Comparison of ENCODE assay signal across 13 cellular contexts in genomic region chrX:72943819-72944169, GRCh38. TPM values are rescaled to one million over a fixed set of nuclear protein-coding genes. Genes with fewer than 3 reads are reported as not detected.
A peak's percentile ranks its signal among the peaks of the same experiment; 100 is the strongest.
DNase-seq lines count a peak whose midpoint lies in the region; ATAC-seq, FAIRE-seq and TF ChIP-seq lines count a peak whose summit lies in the region.
"Not testable (repeated sequence)": the region's sequence is repeated elsewhere in the genome, so short reads cannot be mapped to it uniquely, and the experiment has no call there.
"Had no signal": no experiment of that assay in that cellular context is flagged by ENCODE, and none has a peak within 500 bp of the region (broad histone marks: within the 10 kb centered on the region; RNA-seq: fewer than 3 reads in every experiment).

DMRTC1 (minus strand) TSS chrX:72943837; CDS start chrX:72875694, 68,143 bp downstream.

- not testable (repeated sequence) for H3K9me3 Mint-ChIP-seq in activated naive CD8-positive, alpha-beta T cell treated with anti-CD3 and anti-CD28 coated beads, Interleukin-2, amount 50 U/mL, for 24 hours

- H2AFZ ChIP-seq in HepG2 (ENCODE audit: low read length): not testable (repeated sequence)

- H3K4me1 ChIP-seq in HepG2 (ENCODE audit: insufficient read depth, low read length); upper lobe of right lung: not testable (repeated sequence)

- H4K20me1 ChIP-seq in HepG2 (ENCODE audit: insufficient read depth, low read length): not testable (repeated sequence)

- BruUV-seq in HepG2 (replicated peaks; lab: Mats Ljungman, UMichigan): not testable (repeated sequence)

- not testable (repeated sequence) for H3K36me3 ChIP-seq in HepG2 (replicated peaks in 1 of 2; ENCODE audit: control insufficient read depth in 1 of 2, insufficient read depth in 2 of 2, low read length in 2 of 2); upper lobe of right lung

- not testable (repeated sequence) for H3K4me3 Mint-ChIP-seq in activated naive CD8-positive, alpha-beta T cell treated with anti-CD3 and anti-CD28 coated beads, Interleukin-2, amount 50 U/mL, for 24 hours

- peak; percentile 88 for FAIRE-seq in HepG2 (lab: Jason Lieb, UNC)

- TF ChIP-seq EP300 in HepG2 (IDR thresholded peaks at IDR 0.05; ENCODE audit: low read depth in 2 of 2, low read length in 2 of 2); HepG2 (CRISPR knock-in tag; IDR thresholded peaks at IDR 0.05; ENCODE audit: borderline replicate concordance): not testable (repeated sequence)

- H3K79me2 ChIP-seq in HepG2 (ENCODE audit: insufficient read depth, low read length): not testable (repeated sequence)

- not testable (repeated sequence) for H3K9ac ChIP-seq in HepG2 (ENCODE audit: insufficient read depth, low read depth, low read length)

- ATAC-seq in GM18861 (IDR thresholded peaks at IDR 0.05; ENCODE audit: unreplicated experiment) (peak; percentile 81), GM19467 (IDR thresholded peaks at IDR 0.05; ENCODE audit: unreplicated experiment) (peak; percentile 78), HG02610 (IDR thresholded peaks at IDR 0.05; ENCODE audit: unreplicated experiment) (peak; percentile 62), HG03103 (IDR thresholded peaks at IDR 0.05; ENCODE audit: low read depth, unreplicated experiment) (peak; percentile 88), HG03571 (IDR thresholded peaks at IDR 0.05; ENCODE audit: unreplicated experiment) (peak; percentile 79), HepG2 (peak; percentile 97), upper lobe of right lung (peak; percentile 94)
- ATAC-seq in activated naive CD8-positive, alpha-beta T cell treated with anti-CD3 and anti-CD28 coated beads, Interleukin-2, amount 50 U/mL, for 24 hours: peak; percentile 85

- H3K27me3 ChIP-seq in HepG2 (ENCODE audit: control insufficient read depth in 1 of 2, insufficient read depth in 2 of 2, low read length in 2 of 2); upper lobe of right lung: not testable (repeated sequence)

- not testable (repeated sequence) for H3K27ac ChIP-seq in HepG2 (ENCODE audit: extremely low read length, insufficient read depth, low read length); upper lobe of right lung

- CTCF ChIA-PET in HepG2 (lab: Yijun Ruan, JAX; ENCODE audit: low intra/inter-chr PET ratio, low total read pairs): not testable (repeated sequence)

- not testable (repeated sequence) for TF ChIP-seq RAD21 in HepG2 (CRISPR knock-in tag; IDR thresholded peaks at IDR 0.05)

- H3K27ac Mint-ChIP-seq in activated naive CD8-positive, alpha-beta T cell treated with anti-CD3 and anti-CD28 coated beads, Interleukin-2, amount 50 U/mL, for 24 hours: not testable (repeated sequence)

- WGBS in HepG2 (ENCODE audit: low lambda C conversion rate): no CpG with 5 or more reads among the region's 15 CpGs

- H3K4me2 ChIP-seq in HepG2 (ENCODE audit: low read depth, low read length): not testable (repeated sequence)

- H3K27me3 Mint-ChIP-seq in activated naive CD8-positive, alpha-beta T cell treated with anti-CD3 and anti-CD28 coated beads, Interleukin-2, amount 50 U/mL, for 24 hours: not testable (repeated sequence)

- intact Hi-C loops in HepG2 (cut with micrococcal nuclease; ENCODE audit: unreplicated experiment); upper lobe of right lung (cut with DNase I): not testable (repeated sequence)

- not testable (repeated sequence) for H3K4me1 Mint-ChIP-seq in activated naive CD8-positive, alpha-beta T cell treated with anti-CD3 and anti-CD28 coated beads, Interleukin-2, amount 50 U/mL, for 24 hours

- POLR2A ChIA-PET in HepG2 (lab: Yijun Ruan, JAX): not testable (repeated sequence)

- TF ChIP-seq POLR2A in HepG2 (IDR thresholded peaks at IDR 0.05; ENCODE audit: insufficient read depth in 1 of 2, low read depth in 2 of 2, low read length in 2 of 2): not testable (repeated sequence)

- not testable (repeated sequence) for DNase-seq in activated naive CD8-positive, alpha-beta T cell treated with anti-CD3 and anti-CD28 coated beads, Interleukin-2, amount 50 U/mL, for 24 hours; HepG2 (ENCODE audit: low spot score); upper lobe of right lung

- not testable (repeated sequence) for TF ChIP-seq CTCF in HepG2 (CRISPR knock-in tag; IDR thresholded peaks at IDR 0.05); upper lobe of right lung (IDR thresholded peaks at IDR 0.05)

- H3K36me3 Mint-ChIP-seq in activated naive CD8-positive, alpha-beta T cell treated with anti-CD3 and anti-CD28 coated beads, Interleukin-2, amount 50 U/mL, for 24 hours (ENCODE audit: low read depth): not testable (repeated sequence)

- H3K9me3 ChIP-seq in HepG2 (ENCODE audit: low read length); upper lobe of right lung: not testable (repeated sequence)

- H3K4me3 ChIP-seq in HepG2 (replicated peaks in 1 of 3; ENCODE audit: insufficient read depth in 1 of 3, low read depth in 2 of 3, low read length in 3 of 3); upper lobe of right lung: not testable (repeated sequence)

- in situ Hi-C loops in HepG2 (cut with HindIII; ENCODE audit: extremely low pct_ligation_motif_present, low pct_unique_long_range_greater_than_20kb): not testable (repeated sequence)

RNA-seq across cellular contexts. Expression of gene DMRTC1, which starts in this region (rescaled TPM):
- not detected in 2 replicates for total RNA-seq in HepG2 (2016; rRNA removed; fragmentation: Illumina TruSeq; extraction: Trizol)
- not detected in 2 replicates for total RNA-seq in HepG2 (2016; cell fraction: cytosol; rRNA removed; fragmentation: Illumina TruSeq; extraction: Trizol; ENCODE audit: low read depth)
- total RNA-seq in HepG2 (2016; cell fraction: insoluble cytoplasmic fraction; rRNA removed; fragmentation: Illumina TruSeq; extraction: Trizol): not detected in 2 replicates
- total RNA-seq in HepG2 (2016; cell fraction: membrane; rRNA removed; fragmentation: Illumina TruSeq; extraction: Trizol): not detected in 2 replicates
- total RNA-seq in HepG2 (2016; cell fraction: nucleus; rRNA removed; fragmentation: Illumina TruSeq; extraction: Trizol): not detected in 2 replicates
- polyA plus RNA-seq in HepG2 (2011; rRNA removed): not detected in 2 replicates
- not detected in 2 replicates for polyA plus RNA-seq in HepG2 (2011; cell fraction: cytosol; rRNA removed)
- polyA plus RNA-seq in HepG2 (2011; cell fraction: nucleus; rRNA removed): not detected in 2 replicates
- polyA plus RNA-seq in HepG2 (2012): not detected in 2 replicates
- polyA plus RNA-seq in HepG2 (2016; cell fraction: cytosol; fragmentation: Illumina TruSeq; extraction: Trizol; ENCODE audit: low read depth): not detected in 2 replicates
- not detected in 2 replicates for polyA plus RNA-seq in HepG2 (2016; cell fraction: insoluble cytoplasmic fraction; fragmentation: Illumina TruSeq; extraction: Trizol; ENCODE audit: low read depth)
- not detected in 2 replicates for polyA plus RNA-seq in HepG2 (2016; cell fraction: membrane; fragmentation: Illumina TruSeq; extraction: Trizol; ENCODE audit: low read depth)
- not detected in 2 replicates for polyA plus RNA-seq in HepG2 (2016; cell fraction: nucleus; fragmentation: Illumina TruSeq; extraction: Trizol; ENCODE audit: insufficient read depth, low read depth)
- polyA minus RNA-seq in HepG2 (2011; rRNA and poly(A)+ RNA removed; ENCODE audit: low replicate concordance): not detected in 2 replicates
- not detected in 2 replicates for polyA minus RNA-seq in HepG2 (2011; cell fraction: cytosol; rRNA and poly(A)+ RNA removed)
- not detected in 2 replicates for polyA minus RNA-seq in HepG2 (2011; cell fraction: nucleus; rRNA and poly(A)+ RNA removed)
- total RNA-seq in upper lobe of right lung: 0.61 TPM
- total RNA-seq: activated CD4-positive, alpha-beta memory T cell treated with anti-CD3 and anti-CD28 coated beads, Interleukin-2, amount 10 ng/mL, durations not matched to agents 7 days and 5 days; gastrocnemius medialis; lung microvascular endothelial cell; PC-9; temporal lobe had no signal

Comparison
In these comparisons a context has a peak if more than half of its experiments do, and no peak if none do; other contexts are left out.
1. Peak in ATAC-seq in HepG2; RNA of the gene not detected or under 1 TPM.
2. Peak in ATAC-seq in upper lobe of right lung; RNA of the gene not detected or under 1 TPM.